10 cellular contexts compared by ENCODE assay signal in the genomic region with DNA sequence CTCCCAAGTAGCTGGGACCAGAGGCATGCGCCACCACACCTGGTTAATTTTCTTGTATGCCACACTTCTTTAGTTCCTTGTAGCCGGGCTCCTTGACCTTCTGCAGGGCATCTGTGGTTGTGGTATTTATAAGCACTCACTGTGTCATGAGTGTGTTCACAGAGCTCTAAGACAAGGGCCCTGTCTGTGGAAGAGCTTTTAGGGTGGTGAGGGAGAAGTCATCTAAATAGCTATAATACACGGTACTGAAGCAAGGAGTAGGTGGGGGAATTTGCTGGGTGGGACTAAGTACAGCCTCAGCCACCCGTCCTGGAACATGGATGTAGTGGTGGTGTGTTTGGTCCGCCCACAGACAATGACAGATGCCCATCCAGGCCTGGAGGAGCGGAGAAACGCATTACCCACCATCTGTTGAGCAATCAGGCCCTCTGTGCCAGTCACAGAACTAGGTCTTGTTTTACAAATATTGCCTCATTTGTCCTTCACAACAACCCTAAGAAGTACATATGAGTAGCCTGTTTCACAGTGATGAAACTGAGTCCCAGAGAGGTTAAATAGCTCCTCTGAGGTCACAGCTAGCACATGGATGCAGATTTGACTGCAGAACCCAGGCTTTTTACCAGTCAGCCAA. TPM values are rescaled to one million over a fixed set of nuclear protein-coding genes. Genes with fewer than 3 reads are reported as not detected.
DNase-seq lines count a peak whose midpoint lies in the region; ATAC-seq and TF ChIP-seq lines count a peak whose summit lies in the region.
"Had no signal": no experiment of that assay in that cellular context is flagged by ENCODE, and none has a peak within 500 bp of the region (broad histone marks: within the 10 kb centered on the region; RNA-seq: fewer than 3 reads in every experiment).

No MANE protein-coding gene starts in this region.

- H3K27me3 Mint-ChIP-seq in memory B cell, result no peaks in the 10 kb centered on the region
- H3K27me3 Mint-ChIP-seq: natural killer cell treated with Interleukin-12 subunit alpha and Interleukin-12 subunit beta and Interleukin-15 and Interleukin-18, amount 100 ng/mL, for 72 hours had no signal

- WGBS in heart right ventricle, 2 donors, result 62 to 63% methylated on average over 7 of the region's 7 CpGs
- WGBS in thyroid gland, 2 donors, result 78 to 79% methylated on average over 7 of the region's 7 CpGs

- no peak overlapping the region for H3K4me3 ChIP-seq in heart right ventricle
- H3K4me3 ChIP-seq in astrocyte of the spinal cord (ENCODE audit: low read depth, low read length), result no peak overlapping the region
- H3K4me3 ChIP-seq in vagina, result no peak overlapping the region
- no peak overlapping the region for H3K4me3 ChIP-seq in thyroid gland (replicated peaks in 1 of 3)

- peak overlapping the region; percentile 89 for H3K27ac Mint-ChIP-seq in memory B cell
- H3K27ac Mint-ChIP-seq: natural killer cell treated with Interleukin-12 subunit alpha and Interleukin-12 subunit beta and Interleukin-15 and Interleukin-18, amount 100 ng/mL, for 72 hours had no signal

- peaks cover 56% of the 10 kb centered on the region for H3K4me1 Mint-ChIP-seq in memory B cell

- no peak for DNase-seq in heart right ventricle
- no peak for DNase-seq in left ventricle myocardium superior
- DNase-seq in astrocyte of the spinal cord (ENCODE audit: low read depth, low spot score), result peak; percentile 32
- no peak for DNase-seq in memory B cell (ENCODE audit: low spot score in 2 of 2)
- no peak for DNase-seq in vagina (ENCODE audit: extremely low spot score in 2 of 2)
- no peak for DNase-seq in NCI-H1092 treated with DMSO at 0.1 percent for 48 hours (lab: John Stamatoyannopoulos, UW)
- DNase-seq in thyroid gland, result no peak
- DNase-seq: NK-92 treated with Interleukin-12 subunit alpha and Interleukin-12 subunit beta, amount 100 ng/mL, for 24 hours had no signal

- H3K36me3 ChIP-seq in heart right ventricle, result peaks cover 0 to 21% (median 0%) of the 10 kb centered on the region in 9 donors
- peaks cover 0 to 5% of the 10 kb centered on the region in 2 donors for H3K36me3 ChIP-seq in vagina
- no peaks in the 10 kb centered on the region for H3K36me3 ChIP-seq in thyroid gland

- no peaks in the 10 kb centered on the region for H3K9me3 Mint-ChIP-seq in memory B cell
- H3K9me3 Mint-ChIP-seq: natural killer cell treated with Interleukin-12 subunit alpha and Interleukin-12 subunit beta and Interleukin-15 and Interleukin-18, amount 100 ng/mL, for 72 hours had no signal

- no peaks in the 10 kb centered on the region for H3K27me3 ChIP-seq in heart right ventricle
- H3K27me3 ChIP-seq in vagina, result no peaks in the 10 kb centered on the region
- H3K27me3 ChIP-seq in thyroid gland, result no peaks in the 10 kb centered on the region

- no peak for TF ChIP-seq POLR2A in vagina (IDR thresholded peaks at IDR 0.05)
- TF ChIP-seq POLR2A in thyroid gland (IDR thresholded peaks at IDR 0.05), result no peak

- peak overlapping the region; percentile 75 for H3K4me3 Mint-ChIP-seq in memory B cell
- H3K4me3 Mint-ChIP-seq: natural killer cell treated with Interleukin-12 subunit alpha and Interleukin-12 subunit beta and Interleukin-15 and Interleukin-18, amount 100 ng/mL, for 72 hours had no signal

- ATAC-seq in heart right ventricle (peak in 2 of 8 donors; percentile 3 to 22), left ventricle myocardium superior (no peak), memory B cell (ENCODE audit: low read depth) (peak; percentile 38), GM19397 (IDR thresholded peaks at IDR 0.05; ENCODE audit: unreplicated experiment) (no peak)

- H3K27ac ChIP-seq in heart right ventricle (peak overlapping the region in 8 of 10 donors; percentile 60 to 77 (median 70)), vagina (peak overlapping the region; percentile 70), thyroid gland (peak overlapping the region in 1 of 3 donors; percentile 85)

- intact Hi-C loops in heart right ventricle (cut with DNase I), result loop anchor here in 3 of 10 donors (5.0 to 10.0 kb wide), 2 partner anchors 33 to 46 kb away; no protein-coding TSS in a partner anchor
- intact Hi-C loops in left ventricle myocardium superior (cut with micrococcal nuclease), result no loop called here
- intact Hi-C loops in vagina (cut with DNase I), result no loop called here
- intact Hi-C loops in thyroid gland (cut with DNase I), result no loop called here

- no peak for TF ChIP-seq CTCF in heart right ventricle (IDR thresholded peaks at IDR 0.05)
- no peak for TF ChIP-seq CTCF in astrocyte of the spinal cord (IDR thresholded peaks at IDR 0.05; ENCODE audit: low read depth, low read length)
- TF ChIP-seq CTCF in vagina (IDR thresholded peaks at IDR 0.05), result no peak
- TF ChIP-seq CTCF in thyroid gland (IDR thresholded peaks at IDR 0.05), result no peak

- no peaks in the 10 kb centered on the region for H3K9me3 ChIP-seq in heart right ventricle
- no peaks in the 10 kb centered on the region for H3K9me3 ChIP-seq in vagina
- no peaks in the 10 kb centered on the region for H3K9me3 ChIP-seq in thyroid gland

- H3K36me3 Mint-ChIP-seq in memory B cell, result peaks cover 2% of the 10 kb centered on the region
- H3K36me3 Mint-ChIP-seq: natural killer cell treated with Interleukin-12 subunit alpha and Interleukin-12 subunit beta and Interleukin-15 and Interleukin-18, amount 100 ng/mL, for 72 hours had no signal

- peaks cover 30 to 97% (median 81%) of the 10 kb centered on the region in 9 donors for H3K4me1 ChIP-seq in heart right ventricle
- H3K4me1 ChIP-seq in vagina, result peaks cover 53% of the 10 kb centered on the region
- peaks cover 17 to 48% of the 10 kb centered on the region in 2 donors for H3K4me1 ChIP-seq in thyroid gland

- in situ Hi-C loops in astrocyte of the spinal cord (cut with HindIII; ENCODE audit: low sequenced_read_pairs), result no loop called here

RNA-seq across cellular contexts. Expression of a gene that starts 10.1 kb away (rescaled TPM):
- total RNA-seq in heart right ventricle, result 1,000 to 10,000 TPM in 1 of 10 donors, 100 to 1,000 TPM in 9; 587 to 1,020 (median 900) TPM
- polyA plus RNA-seq in heart right ventricle, result 100 to 1,000 TPM; 180 to 375 TPM
- total RNA-seq in left ventricle myocardium superior, result 887 TPM
- total RNA-seq in vagina, result 78.6 TPM
- total RNA-seq in thyroid gland, result 100 to 1,000 TPM in 3 of 4 donors, 10 to 100 TPM in 1; 81.3 to 205 (median 135) TPM

RNA-seq across cellular contexts. Expression of a gene that starts 10.5 kb away (rescaled TPM):
- total RNA-seq in heart right ventricle (10 to 100 TPM; 13.3 to 27.2 (median 20.2) TPM), left ventricle myocardium superior (20.2 TPM), vagina (35.4 TPM), thyroid gland (10 to 100 TPM; 22.4 to 58.3 (median 39.4) TPM)
- 10 to 100 TPM; 36.3 to 41.3 TPM for polyA plus RNA-seq in heart right ventricle

RNA-seq across cellular contexts. Expression of a gene that starts 32.4 kb away (rescaled TPM):
- 10 to 100 TPM; 26.4 to 84.9 (median 47.9) TPM for total RNA-seq in heart right ventricle
- polyA plus RNA-seq in heart right ventricle, result 10 to 100 TPM; 29.2 to 33.8 TPM
- total RNA-seq in left ventricle myocardium superior, result 71.8 TPM
- 34.9 TPM for total RNA-seq in vagina
- 100 to 1,000 TPM in 3 of 4 donors, 10 to 100 TPM in 1; 66.5 to 130 (median 115) TPM for total RNA-seq in thyroid gland
